In the genomic region with DNA sequence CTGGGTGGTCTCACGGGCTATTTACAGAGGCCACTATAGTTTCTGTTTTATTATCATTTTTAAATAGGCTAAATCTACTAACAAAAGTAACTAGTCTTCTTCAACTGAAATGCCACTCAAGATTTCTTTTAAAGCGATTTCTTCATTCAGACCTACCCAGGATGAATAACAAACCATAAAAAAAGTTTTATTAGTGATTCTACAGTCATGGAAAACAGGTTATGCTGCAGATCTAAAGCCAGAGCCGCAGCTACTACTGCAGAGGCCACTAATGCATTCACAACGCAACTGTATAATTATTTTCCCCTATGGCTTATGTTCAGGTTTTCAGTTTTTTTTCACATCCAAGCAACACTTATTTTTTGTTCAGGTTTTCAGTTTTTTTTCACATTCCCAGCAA, we compare ENCODE assay signal across 17 cellular contexts.
DNase-seq lines count a peak whose midpoint lies in the region; ATAC-seq and TF ChIP-seq lines count a peak whose summit lies in the region.
"Had no signal": no experiment of that assay in that cellular context is flagged by ENCODE, and none has a peak within 500 bp of the region (broad histone marks: within the 10 kb centered on the region; RNA-seq: fewer than 3 reads in every experiment).

No MANE protein-coding gene starts in this region.

- H3K18ac ChIP-seq in mesenchymal stem cell (ENCODE audit: low read depth in 1 of 2, low read length in 2 of 2), result no peak overlapping the region

- in situ Hi-C loops in gastrocnemius medialis (cut with MboI; ENCODE audit: low sequenced_read_pairs in 4 of 4), result no loop called here

- H3K4me1 ChIP-seq in HUES64 (ENCODE audit: insufficient read depth, low read length), result peaks cover 51% of the 10 kb centered on the region
- peaks cover 7% of the 10 kb centered on the region for H3K4me1 ChIP-seq in mesenchymal stem cell (ENCODE audit: control insufficient read depth, insufficient read depth, low read depth, low read length)
- peaks cover 6% of the 10 kb centered on the region in 2 donors for H3K4me1 ChIP-seq in uterus
- no peaks in the 10 kb centered on the region for H3K4me1 ChIP-seq in gastrocnemius medialis
- H3K4me1 ChIP-seq: BLaER1 treated with 17β-estradiol and CSF1 and Interleukin-3, amounts not matched to agents 10 nM and 100 nM; suprapubic skin had no signal

- peaks cover 2% of the 10 kb centered on the region for H3K79me1 ChIP-seq in mesenchymal stem cell (replicated peaks; ENCODE audit: low read length, poor library complexity, severe bottlenecking)

- no peak overlapping the region for H2AK5ac ChIP-seq in mesenchymal stem cell (ENCODE audit: low read length, severe bottlenecking)

- H2AFZ ChIP-seq in mesenchymal stem cell (ENCODE audit: low read depth, low read length), result no peak overlapping the region

- peaks cover 52% of the 10 kb centered on the region for H3K4me1 Mint-ChIP-seq in brain

- WGBS in HUES64, result 27% methylated on average over 3 of the region's 4 CpGs
- 63% methylated on average over 3 of the region's 4 CpGs for WGBS in mesenchymal stem cell

- peak overlapping the region in 2 of 5 experiments; percentile 14 to 74 for H3K27ac Mint-ChIP-seq in brain
- H3K27ac Mint-ChIP-seq: activated naive CD4-positive, alpha-beta T cell treated with anti-CD3 and anti-CD28 coated beads for 36 hours had no signal

- H3K9me3 ChIP-seq in HUES64 (ENCODE audit: insufficient read depth, low read depth, low read length) (no peaks in the 10 kb centered on the region), mesenchymal stem cell (ENCODE audit: control insufficient read depth, low read length) (no peaks in the 10 kb centered on the region), uterus (no peaks in the 10 kb centered on the region), gastrocnemius medialis (no peaks in the 10 kb centered on the region)
- H3K9me3 ChIP-seq: suprapubic skin had no signal

- peak overlapping the region; percentile 74 for H2BK5ac ChIP-seq in mesenchymal stem cell (ENCODE audit: low read depth, low read length, poor library complexity, severe bottlenecking)

- H3K36me3 Mint-ChIP-seq in brain, result peaks cover 20% of the 10 kb centered on the region

- H3K4me3 Mint-ChIP-seq in brain, result peak overlapping the region in 3 of 5 experiments; percentile 23 to 82 (median 77)
- H3K4me3 Mint-ChIP-seq: activated naive CD4-positive, alpha-beta T cell treated with anti-CD3 and anti-CD28 coated beads for 36 hours had no signal

- no peak overlapping the region for H2BK12ac ChIP-seq in mesenchymal stem cell (ENCODE audit: low read length in 2 of 2)

- TF ChIP-seq POLR2A in uterus (IDR thresholded peaks at IDR 0.05), result no peak
- TF ChIP-seq POLR2A in gastrocnemius medialis (IDR thresholded peaks at IDR 0.05), result no peak

- intact Hi-C loops in uterus (cut with DNase I; ENCODE audit: low total_unique reads) (no loop called here), gastrocnemius medialis (cut with DNase I; ENCODE audit: low total_unique reads) (no loop called here)

- no peak for ATAC-seq in gastrocnemius medialis

- H3K9me3 Mint-ChIP-seq in brain, result peaks cover 0 to 3% (median 0%) of the 10 kb centered on the region in 5 experiments
- H3K9me3 Mint-ChIP-seq: activated naive CD4-positive, alpha-beta T cell treated with anti-CD3 and anti-CD28 coated beads for 36 hours had no signal

- H3K27ac ChIP-seq in HUES64 (ENCODE audit: low read depth, low read length) (peak overlapping the region; percentile 83; the same call in 1 of the 2 replicates), mesenchymal stem cell (ENCODE audit: low read length, poor library complexity, severe bottlenecking) (peak overlapping the region; percentile 98), uterus (peak overlapping the region; percentile 83 to 92), gastrocnemius medialis (no peak overlapping the region)
- H3K27ac ChIP-seq: BLaER1 treated with 17β-estradiol and CSF1 and Interleukin-3, amounts not matched to agents 10 nM and 100 nM had no signal

- no peak overlapping the region for H4K8ac ChIP-seq in mesenchymal stem cell (ENCODE audit: low read length)

- H3K27me3 Mint-ChIP-seq in brain, result no peaks in the 10 kb centered on the region

- no peak overlapping the region for H2BK120ac ChIP-seq in mesenchymal stem cell (ENCODE audit: low read depth, low read length)

- TF ChIP-seq CTCF in brain (conservative IDR thresholded peaks at IDR 0.05) (no peak), uterus (IDR thresholded peaks at IDR 0.05) (no peak), gastrocnemius medialis (IDR thresholded peaks at IDR 0.05 in 4 of 5, conservative IDR thresholded peaks at IDR 0.05 in 1 of 5) (no peak)

- no peak overlapping the region for H3K23ac ChIP-seq in mesenchymal stem cell (ENCODE audit: low read length in 2 of 2)

- no peak overlapping the region for H4K91ac ChIP-seq in mesenchymal stem cell (ENCODE audit: low read length)

- no peak overlapping the region for H3K4ac ChIP-seq in mesenchymal stem cell (ENCODE audit: low read depth in 1 of 2, low read length in 2 of 2)

- no peak for DNase-seq in mesenchymal stem cell
- DNase-seq in uterus, result no peak
- no peak for DNase-seq in stimulated activated CD4-positive, alpha-beta T cell treated with anti-CD3 and anti-CD28 coated beads, Interleukin-1b, Interleukin-23, amount 100 ng/mL, for 48 hours
- no peak for DNase-seq in cerebellum (ENCODE audit: low spot score)
- no peak for DNase-seq in gastrocnemius medialis
- DNase-seq: activated naive CD4-positive, alpha-beta T cell treated with anti-CD3 and anti-CD28 coated beads for 36 hours; activated T-cell treated with anti-CD3 and anti-CD28 coated beads for 4 hours; cortex of kidney; NCI-H1092 treated with DMSO at 0.1 percent for 48 hours; NCI-H2107; NCI-H82; stimulated activated CD4-positive, alpha-beta T cell treated with anti-CD3 and anti-CD28 coated beads, Interleukin-4, amount 100 ng/mL, for 1 hour; SW 1271 had no signal

- no peak overlapping the region for H3K4me2 ChIP-seq in mesenchymal stem cell (ENCODE audit: low read length, poor library complexity, severe bottlenecking)
- H3K4me2 ChIP-seq: BLaER1 treated with 17β-estradiol and CSF1 and Interleukin-3, amounts not matched to agents 10 nM and 100 nM had no signal

- H3K36me3 ChIP-seq in HUES64 (ENCODE audit: insufficient read depth, low read length) (no peaks in the 10 kb centered on the region), mesenchymal stem cell (ENCODE audit: control insufficient read depth in 1 of 2, insufficient read depth in 2 of 2, low read depth in 1 of 2, low read length in 2 of 2) (no peaks in the 10 kb centered on the region), uterus (no peaks in the 10 kb centered on the region), gastrocnemius medialis (no peaks in the 10 kb centered on the region)
- H3K36me3 ChIP-seq: BLaER1 treated with 17β-estradiol and CSF1 and Interleukin-3, amounts not matched to agents 10 nM and 100 nM; suprapubic skin had no signal

- H3K4me3 ChIP-seq in HUES64 (ENCODE audit: low read length) (peak overlapping the region; percentile 24; the same call in 1 of the 2 replicates), mesenchymal stem cell (ENCODE audit: insufficient read depth in 1 of 2, low read depth in 1 of 2, low read length in 2 of 2) (no peak overlapping the region), uterus (no peak overlapping the region), gastrocnemius medialis (no peak overlapping the region)
- H3K4me3 ChIP-seq: BLaER1 treated with 17β-estradiol and CSF1 and Interleukin-3, amounts not matched to agents 10 nM and 100 nM; suprapubic skin had no signal

- H3K9ac ChIP-seq in HUES64 (ENCODE audit: low read depth, low read length) (peak overlapping the region; percentile 52; the same call in 1 of the 2 replicates), mesenchymal stem cell (ENCODE audit: low read length) (no peak overlapping the region)
- H3K9ac ChIP-seq: BLaER1 treated with 17β-estradiol and CSF1 and Interleukin-3, amounts not matched to agents 10 nM and 100 nM had no signal

- no peak overlapping the region for H3K14ac ChIP-seq in mesenchymal stem cell (ENCODE audit: low read length in 2 of 2)

- H2BK15ac ChIP-seq in mesenchymal stem cell (ENCODE audit: low read depth, poor library complexity, severe bottlenecking), result no peak overlapping the region

- H3K27me3 ChIP-seq in HUES64 (ENCODE audit: insufficient read depth, low read length), result no peaks in the 10 kb centered on the region
- H3K27me3 ChIP-seq in mesenchymal stem cell (ENCODE audit: control insufficient read depth in 1 of 2, insufficient read depth in 1 of 2, low read length in 2 of 2), result no peaks in the 10 kb centered on the region
- no peaks in the 10 kb centered on the region for H3K27me3 ChIP-seq in uterus
- H3K27me3 ChIP-seq in gastrocnemius medialis, result no peaks in the 10 kb centered on the region
- H3K27me3 ChIP-seq: BLaER1 treated with 17β-estradiol and CSF1 and Interleukin-3, amounts not matched to agents 10 nM and 100 nM; suprapubic skin had no signal

Comparison
In these comparisons a context has a peak if more than half of its experiments do, and no peak if none do; other contexts are left out.
1. H3K27ac ChIP-seq: peak in HUES64 (single experiment), mesenchymal stem cell (single experiment) and uterus (2 of 2); none in gastrocnemius medialis (0 of 4).